Comparison of ENCODE assay signal across 11 cellular contexts in the genomic region with DNA sequence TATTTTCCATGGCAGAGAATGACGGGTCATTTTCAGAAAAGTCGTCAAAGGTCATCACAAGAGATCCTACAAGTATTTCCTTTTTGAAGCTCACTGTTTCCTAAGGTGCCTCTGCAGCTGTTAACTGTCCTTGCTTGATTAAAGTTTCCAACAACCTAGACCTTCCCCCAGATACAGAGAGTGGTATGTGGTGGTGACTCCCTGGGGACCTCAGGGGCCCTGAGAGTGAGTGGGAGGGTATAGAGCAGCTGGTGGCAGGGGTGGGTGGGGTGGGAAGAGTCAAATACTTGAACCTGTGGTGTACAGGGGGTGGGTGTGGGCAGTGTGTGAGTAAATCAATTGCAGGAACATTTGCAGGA. TPM values are rescaled to one million over a fixed set of nuclear protein-coding genes. Genes with fewer than 3 reads are reported as not detected.
A peak's percentile ranks its signal among the peaks of the same experiment; 100 is the strongest.
DNase-seq lines count a peak whose midpoint lies in the region; ATAC-seq and TF ChIP-seq lines count a peak whose summit lies in the region.
"Had no signal": no experiment of that assay in that cellular context is flagged by ENCODE, and none has a peak within 500 bp of the region (broad histone marks: within the 10 kb centered on the region; RNA-seq: fewer than 3 reads in every experiment).

No MANE protein-coding gene starts in this region.

- H3K27me3 Mint-ChIP-seq in activated T-cell treated with anti-CD3 and anti-CD28 coated beads, Interleukin-2, amount 50 U/mL, for 24 hours: no peaks in the 10 kb centered on the region

- H3K9me3 ChIP-seq in SU-DHL-6 (ENCODE audit: insufficient read depth, low read length): no peaks in the 10 kb centered on the region

- peak overlapping the region; percentile 89 for H3K27ac Mint-ChIP-seq in activated T-cell treated with anti-CD3 and anti-CD28 coated beads, Interleukin-2, amount 50 U/mL, for 24 hours
- peak overlapping the region; percentile 98 for H3K27ac Mint-ChIP-seq in stimulated activated effector memory CD8-positive, alpha-beta T cell treated with anti-CD3 and anti-CD28 coated beads, Interleukin-12 subunit alpha, Interleukin-12 subunit beta, amount 100 ng/mL, for 72 hours

- H3K9ac ChIP-seq in SU-DHL-6 (ENCODE audit: low read length): peak overlapping the region; percentile 54

- H4K20me1 ChIP-seq in SU-DHL-6 (ENCODE audit: low read depth, low read length): no peaks in the 10 kb centered on the region

- H2AFZ ChIP-seq in SU-DHL-6 (ENCODE audit: low read depth, low read length, severe bottlenecking): peak overlapping the region; percentile 2

- peak overlapping the region; percentile 94 for H3K27ac ChIP-seq in SU-DHL-6 (ENCODE audit: low read depth, low read length)

- TF ChIP-seq CTCF in SU-DHL-6 (IDR thresholded peaks at IDR 0.05; ENCODE audit: insufficient read depth, low read length, poor library complexity, severe bottlenecking): no peak

- no peaks in the 10 kb centered on the region for H3K9me3 Mint-ChIP-seq in activated T-cell treated with anti-CD3 and anti-CD28 coated beads, Interleukin-2, amount 50 U/mL, for 24 hours
- no peaks in the 10 kb centered on the region for H3K9me3 Mint-ChIP-seq in stimulated activated effector memory CD8-positive, alpha-beta T cell treated with anti-CD3 and anti-CD28 coated beads, Interleukin-12 subunit alpha, Interleukin-12 subunit beta, amount 100 ng/mL, for 72 hours

- no peak overlapping the region for H3K4me3 Mint-ChIP-seq in activated T-cell treated with anti-CD3 and anti-CD28 coated beads, Interleukin-2, amount 50 U/mL, for 24 hours
- peak overlapping the region; percentile 90 for H3K4me3 Mint-ChIP-seq in stimulated activated effector memory CD8-positive, alpha-beta T cell treated with anti-CD3 and anti-CD28 coated beads, Interleukin-12 subunit alpha, Interleukin-12 subunit beta, amount 100 ng/mL, for 72 hours

- H3K9me2 ChIP-seq in SU-DHL-6 (replicated peaks; ENCODE audit: insufficient read depth, low read length): no peaks in the 10 kb centered on the region

- peak; percentile 58 for ATAC-seq in HG02885 (IDR thresholded peaks at IDR 0.05; ENCODE audit: poor library complexity, unreplicated experiment)
- peak; percentile 81 for ATAC-seq in stimulated activated effector memory CD8-positive, alpha-beta T cell treated with anti-CD3 and anti-CD28 coated beads, Interleukin-12 subunit alpha, Interleukin-12 subunit beta, amount 100 ng/mL, for 72 hours
- no peak for ATAC-seq in esophagus mucosa

- no peak overlapping the region for H3K4me3 ChIP-seq in SU-DHL-6 (ENCODE audit: insufficient read depth, low read length, poor library complexity, severe bottlenecking)

- H3K36me3 Mint-ChIP-seq in activated T-cell treated with anti-CD3 and anti-CD28 coated beads, Interleukin-2, amount 50 U/mL, for 24 hours (ENCODE audit: low read depth): no peaks in the 10 kb centered on the region
- H3K36me3 Mint-ChIP-seq in stimulated activated effector memory CD8-positive, alpha-beta T cell treated with anti-CD3 and anti-CD28 coated beads, Interleukin-12 subunit alpha, Interleukin-12 subunit beta, amount 100 ng/mL, for 72 hours: peaks cover 19% of the 10 kb centered on the region

- H3K4me2 ChIP-seq in SU-DHL-6 (ENCODE audit: low read depth, low read length, poor library complexity, severe bottlenecking): peak overlapping the region; percentile 63

- H3K27me3 ChIP-seq in SU-DHL-6 (ENCODE audit: low read length): no peaks in the 10 kb centered on the region

- no peaks in the 10 kb centered on the region for H3K79me2 ChIP-seq in SU-DHL-6 (ENCODE audit: insufficient read depth, low read length)

- H3K4me1 Mint-ChIP-seq in activated T-cell treated with anti-CD3 and anti-CD28 coated beads, Interleukin-2, amount 50 U/mL, for 24 hours (ENCODE audit: low read depth): peaks cover 46% of the 10 kb centered on the region
- H3K4me1 Mint-ChIP-seq in stimulated activated effector memory CD8-positive, alpha-beta T cell treated with anti-CD3 and anti-CD28 coated beads, Interleukin-12 subunit alpha, Interleukin-12 subunit beta, amount 100 ng/mL, for 72 hours: peaks cover 68% of the 10 kb centered on the region

- DNase-seq in activated T-cell treated with anti-CD3 and anti-CD28 coated beads, Interleukin-2, amount 50 U/mL, for 24 hours: no peak
- no peak for DNase-seq in activated T-cell treated with anti-CD3 and anti-CD28 coated beads, Interleukin-2, amount 50 U/mL, for 1 hour
- DNase-seq in stimulated activated effector memory CD8-positive, alpha-beta T cell treated with anti-CD3 and anti-CD28 coated beads, Interleukin-12 subunit alpha, Interleukin-12 subunit beta, amount 100 ng/mL, for 72 hours (ENCODE audit: low spot score in 2 of 2): no peak
- no peak for DNase-seq in inferior parietal cortex (ENCODE audit: extremely low spot score)
- DNase-seq in NCI-H2107 treated with DMSO at 0.1 percent for 48 hours (lab: John Stamatoyannopoulos, UW; ENCODE audit: unreplicated experiment): no peak
- DNase-seq: NCI-H510A had no signal

- peaks cover 51% of the 10 kb centered on the region for H3F3A ChIP-seq in SU-DHL-6 (ENCODE audit: insufficient read depth)

- no peaks in the 10 kb centered on the region for H3K36me3 ChIP-seq in SU-DHL-6 (ENCODE audit: low read length)

RNA-seq across cellular contexts. Expression of a gene that starts 1.6 kb away (rescaled TPM):
- 0.52 TPM for total RNA-seq in esophagus mucosa
- total RNA-seq: endothelial cell of umbilical vein had no signal

RNA-seq across cellular contexts. Expression of a gene that starts 14.7 kb away (rescaled TPM):
- total RNA-seq in esophagus mucosa: 9.5 TPM

RNA-seq across cellular contexts. Expression of a gene that starts 31.0 kb away (rescaled TPM):
- 0.44 TPM for total RNA-seq in esophagus mucosa
- total RNA-seq: endothelial cell of umbilical vein, H4 had no signal

RNA-seq across cellular contexts. Expression of a gene that starts 38.0 kb away (rescaled TPM):
- 5,550 TPM for total RNA-seq in esophagus mucosa

RNA-seq across cellular contexts. Expression of a gene that starts 38.3 kb away (rescaled TPM):
- total RNA-seq in esophagus mucosa: 7.9 TPM
